In the genomic region with DNA sequence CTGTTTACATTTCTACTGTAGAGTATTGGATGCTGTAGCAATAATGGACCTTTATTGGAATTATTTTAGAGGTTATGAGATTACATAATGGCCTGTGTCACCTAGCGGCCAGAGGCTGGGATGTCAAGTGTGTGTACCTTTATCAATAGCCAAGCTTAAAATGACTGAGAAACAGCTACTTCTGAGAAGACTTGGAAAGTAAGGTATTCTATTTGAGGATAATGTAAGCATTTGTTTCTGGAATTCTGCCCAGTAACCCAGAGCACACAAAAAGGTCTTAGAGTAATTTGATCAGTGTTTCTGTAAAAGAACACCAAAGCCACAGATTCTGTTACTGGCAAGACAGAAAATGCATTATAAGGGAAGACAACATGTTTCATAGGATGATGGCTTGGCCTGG, we compare ENCODE assay signal across 12 cellular contexts.
DNase-seq lines count a peak whose midpoint lies in the region; ATAC-seq and TF ChIP-seq lines count a peak whose summit lies in the region.
"Had no signal": no experiment of that assay in that cellular context is flagged by ENCODE, and none has a peak within 500 bp of the region (broad histone marks: within the 10 kb centered on the region; RNA-seq: fewer than 3 reads in every experiment).

No MANE protein-coding gene starts in this region.

- no peaks in the 10 kb centered on the region for H3K4me1 Mint-ChIP-seq in naive thymus-derived CD8-positive, alpha-beta T cell

- H3K4me3 ChIP-seq in GM06990 (replicated peaks; ENCODE audit: low read depth, low read length) = no peak overlapping the region
- H3K4me3 ChIP-seq in astrocyte of the spinal cord (ENCODE audit: low read depth, low read length) = no peak overlapping the region

- no peak overlapping the region for H3K27ac Mint-ChIP-seq in naive thymus-derived CD8-positive, alpha-beta T cell

- H3K4me3 Mint-ChIP-seq in naive thymus-derived CD8-positive, alpha-beta T cell = no peak overlapping the region

- H3K9me3 Mint-ChIP-seq in naive thymus-derived CD8-positive, alpha-beta T cell = peaks cover 0 to 3% (median 0%) of the 10 kb centered on the region in 9 donors

- POLR2A ChIA-PET in naive thymus-derived CD8-positive, alpha-beta T cell (lab: Charles Lee) = no interaction called here

- no peaks in the 10 kb centered on the region for H3K36me3 Mint-ChIP-seq in naive thymus-derived CD8-positive, alpha-beta T cell

- no peak for ATAC-seq in naive thymus-derived CD8-positive, alpha-beta T cell
- ATAC-seq in omental fat pad (ENCODE audit: low FRiP score) = no peak

- in situ Hi-C loops in astrocyte of the spinal cord (cut with HindIII; ENCODE audit: low sequenced_read_pairs) = no loop called here

- no peak for DNase-seq in GM06990 (ENCODE audit: extremely low read depth, insufficient read length)
- DNase-seq in NCI-H1105 (lab: John Stamatoyannopoulos, UW) = peak; percentile 6
- peak; percentile 88 for DNase-seq in astrocyte of the spinal cord (ENCODE audit: low read depth, low spot score)
- peak; percentile 61 for DNase-seq in myocyte (ENCODE audit: low read depth)
- DNase-seq in NOMO-1 treated with dmso at 0.1 percent for 144 hours (lab: John Stamatoyannopoulos, UW; ENCODE audit: unreplicated experiment) = no peak
- no peak for DNase-seq in NK-92 treated with Interleukin-12 subunit alpha and Interleukin-12 subunit beta, amount 100 ng/mL, for 24 hours (lab: John Stamatoyannopoulos, UW)
- no peak for DNase-seq in naive thymus-derived CD8-positive, alpha-beta T cell
- DNase-seq in omental fat pad (ENCODE audit: low spot score) = no peak
- DNase-seq: activated naive CD4-positive, alpha-beta T cell treated with anti-CD3 and anti-CD28 coated beads, Interleukin-2, amount 50 U/mL, for 16 hours; kidney glomerular epithelial cell; NCI-H1417 treated with DMSO at 0.1 percent for 48 hours; nucleus accumbens had no signal

- peaks cover 2 to 32% (median 8%) of the 10 kb centered on the region in 5 donors for H3K27me3 Mint-ChIP-seq in naive thymus-derived CD8-positive, alpha-beta T cell

- H3K36me3 ChIP-seq in GM06990 (ENCODE audit: control insufficient read depth, insufficient read depth, low read length) = no peaks in the 10 kb centered on the region

- TF ChIP-seq CTCF in GM06990 (IDR thresholded peaks at IDR 0.05; ENCODE audit: insufficient read depth, low read length, poor library complexity, severe bottlenecking) (peak; percentile 55), astrocyte of the spinal cord (IDR thresholded peaks at IDR 0.05; ENCODE audit: low read depth, low read length) (no peak), omental fat pad (IDR thresholded peaks at IDR 0.05) (no peak)

- no peaks in the 10 kb centered on the region for H3K27me3 ChIP-seq in GM06990 (replicated peaks; ENCODE audit: control insufficient read depth, insufficient read depth, low read length)

Comparison
In these comparisons a context has a peak if more than half of its experiments do, and no peak if none do; other contexts are left out.
1. DNase-seq: peak in NCI-H1105 (single experiment), astrocyte of the spinal cord (single experiment) and myocyte (single experiment); none in GM06990 (single experiment), NOMO-1 treated with dmso at 0.1 percent for 144 hours (single experiment), NK-92 treated with Interleukin-12 subunit alpha and Interleukin-12 subunit beta, amount 100 ng/mL, for 24 hours (single experiment), naive thymus-derived CD8-positive, alpha-beta T cell (0 of 10) and omental fat pad (single experiment).